In the genomic region with DNA sequence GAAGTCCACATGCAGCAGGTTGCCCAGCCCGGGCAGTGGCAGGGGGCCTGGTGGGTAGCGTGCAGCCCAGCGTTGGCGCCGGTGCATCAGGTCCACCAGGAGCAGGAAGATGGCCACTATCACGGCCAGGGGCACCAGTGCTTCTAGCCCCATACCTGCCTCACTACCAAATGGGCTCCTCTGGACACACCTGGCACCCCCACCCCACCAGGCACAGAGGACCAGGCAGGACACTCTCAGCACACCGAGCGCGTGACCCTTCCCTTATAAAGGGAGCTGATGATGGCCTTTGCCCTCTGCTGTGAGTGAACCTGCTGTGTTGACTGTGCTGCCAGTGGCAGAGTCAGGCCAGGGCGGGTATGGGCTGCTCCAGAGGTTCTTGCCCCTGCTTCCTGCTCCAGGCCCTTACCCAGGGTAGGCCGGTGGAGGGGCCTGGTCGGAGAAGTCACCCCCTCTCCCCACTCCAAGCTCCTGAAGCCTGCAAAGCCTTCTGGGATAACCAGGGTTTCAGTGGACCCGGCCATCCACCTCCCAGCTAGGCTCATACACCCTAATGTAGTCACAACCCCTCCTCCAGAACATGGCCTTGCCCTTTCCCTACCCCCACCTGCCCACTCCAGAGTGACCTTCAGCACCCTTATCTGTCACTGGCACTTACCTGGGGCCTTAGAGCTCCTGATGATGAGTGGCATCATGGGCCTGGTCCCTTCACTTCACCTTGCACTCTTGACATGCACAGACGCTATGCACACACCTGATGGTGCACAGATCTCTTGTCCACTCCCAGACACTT, we compare ENCODE assay signal across 1 cellular context.
TF ChIP-seq lines count a peak whose summit lies in the region.
"Not testable (repeated sequence)": the region's sequence is repeated elsewhere in the genome, so short reads cannot be mapped to it uniquely, and the experiment has no call there.

CYP2D6 (minus strand) TSS at position 172 of the 793 bp plus-strand sequence; CDS start at position 153, 19 bp downstream.

TF ChIP-seq in HepG2, 621 proteins besides CTCF, POLR2A, EP300 and RAD21 (continued from another document):
- TF ChIP-seq ZNF687 (CRISPR knock-in tag; IDR thresholded peaks at IDR 0.05) (peak; percentile 71), ZC3H13 (CRISPR knock-in tag; IDR thresholded peaks at IDR 0.05) (0 out of 2 replicates have a peak, but pooled peaks have one; percentile 1), NR2F1 (CRISPR knock-in tag; IDR thresholded peaks at IDR 0.05) (peak; percentile 7 to 46; a peak in 1 of 4 replicates), ZFX (CRISPR knock-in tag; IDR thresholded peaks at IDR 0.05; ENCODE audit: low read depth) (peak; percentile 62), RXRB (CRISPR knock-in tag; IDR thresholded peaks at IDR 0.05; ENCODE audit: borderline replicate concordance) (peak; percentile 45; the same call in 1 of the 2 replicates), ZFP91 (CRISPR knock-in tag; IDR thresholded peaks at IDR 0.05; ENCODE audit: borderline replicate concordance) (peak; percentile 45), RXRA (CRISPR knock-in tag; IDR thresholded peaks at IDR 0.05) (peak; percentile 46; the same call in 1 of the 2 replicates), NR2F2 (IDR thresholded peaks at IDR 0.05; ENCODE audit: borderline replicate concordance, low read depth) (0 out of 2 replicates have a peak, but pooled peaks have one; percentile 18), SPEN (CRISPR knock-in tag; IDR thresholded peaks at IDR 0.05; ENCODE audit: low read depth) (peak; percentile 26; the same call in 1 of the 2 replicates), BRD4 (CRISPR knock-in tag; IDR thresholded peaks at IDR 0.05) (peak; percentile 55; the same call in 1 of the 2 replicates), NR2F6 (IDR thresholded peaks at IDR 0.05) (peak; percentile 31; the same call in 1 of the 2 replicates), NR2F6 (CRISPR knock-in tag; IDR thresholded peaks at IDR 0.05) (peak; percentile 84), HNRNPL (IDR thresholded peaks at IDR 0.05; ENCODE audit: low read depth, low read length) (peak; percentile 81), TFE3 (CRISPR knock-in tag; IDR thresholded peaks at IDR 0.05) (peak; percentile 70; the same call in 1 of the 2 replicates), AGO1 (IDR thresholded peaks at IDR 0.05; ENCODE audit: low read depth, low read length, poor library complexity, severe bottlenecking) (peak; percentile 88), MXD4 (CRISPR knock-in tag; IDR thresholded peaks at IDR 0.05) (0 out of 2 replicates have a peak, but pooled peaks have one; percentile 22), ZNF788 (CRISPR knock-in tag; IDR thresholded peaks at IDR 0.05; ENCODE audit: borderline replicate concordance) (peak; percentile 43; the same call in 1 of the 2 replicates), FOXA1 (CRISPR knock-in tag; IDR thresholded peaks at IDR 0.05) (peak; percentile 13; the same call in 1 of the 2 replicates), HOXA3 (CRISPR knock-in tag; IDR thresholded peaks at IDR 0.05) (peak; percentile 28; the same call in 1 of the 2 replicates)
- TF ChIP-seq, protein P1, sequence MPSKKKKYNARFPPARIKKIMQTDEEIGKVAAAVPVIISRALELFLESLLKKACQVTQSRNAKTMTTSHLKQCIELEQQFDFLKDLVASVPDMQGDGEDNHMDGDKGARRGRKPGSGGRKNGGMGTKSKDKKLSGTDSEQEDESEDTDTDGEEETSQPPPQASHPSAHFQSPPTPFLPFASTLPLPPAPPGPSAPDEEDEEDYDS (CRISPR knock-in tag; IDR thresholded peaks at IDR 0.05) = peak; percentile 71; the same call in 1 of the 2 replicates
- TF ChIP-seq, protein P2, sequence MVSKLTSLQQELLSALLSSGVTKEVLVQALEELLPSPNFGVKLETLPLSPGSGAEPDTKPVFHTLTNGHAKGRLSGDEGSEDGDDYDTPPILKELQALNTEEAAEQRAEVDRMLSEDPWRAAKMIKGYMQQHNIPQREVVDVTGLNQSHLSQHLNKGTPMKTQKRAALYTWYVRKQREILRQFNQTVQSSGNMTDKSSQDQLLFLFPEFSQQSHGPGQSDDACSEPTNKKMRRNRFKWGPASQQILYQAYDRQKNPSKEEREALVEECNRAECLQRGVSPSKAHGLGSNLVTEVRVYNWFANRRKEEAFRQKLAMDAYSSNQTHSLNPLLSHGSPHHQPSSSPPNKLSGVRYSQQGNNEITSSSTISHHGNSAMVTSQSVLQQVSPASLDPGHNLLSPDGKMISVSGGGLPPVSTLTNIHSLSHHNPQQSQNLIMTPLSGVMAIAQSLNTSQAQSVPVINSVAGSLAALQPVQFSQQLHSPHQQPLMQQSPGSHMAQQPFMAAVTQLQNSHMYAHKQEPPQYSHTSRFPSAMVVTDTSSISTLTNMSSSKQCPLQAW (CRISPR knock-in tag; IDR thresholded peaks at IDR 0.05) = 0 out of 2 replicates have a peak, but pooled peaks have one; percentile 49
- not testable (repeated sequence) for TF ChIP-seq FOXA1 (IDR thresholded peaks at IDR 0.05)
TF ChIP-seq in HepG2: peak in this region for 40; not testable (repeated sequence) for 581.
